1 cellular context compared by ENCODE assay signal in genomic region chr4:77881460-77882295, GRCh38.
TF ChIP-seq lines count a peak whose summit lies in the region.

No MANE protein-coding gene starts in this region.

TF ChIP-seq in HepG2, 621 proteins besides CTCF, POLR2A, EP300 and RAD21 (continued from another document and continues in another):
- TF ChIP-seq FOXP4 (CRISPR knock-in tag; IDR thresholded peaks at IDR 0.05), result peak; percentile 77
- no peak for TF ChIP-seq NR2F1 (CRISPR knock-in tag; IDR thresholded peaks at IDR 0.05)
- peak; percentile 81 for TF ChIP-seq SAP130 (CRISPR knock-in tag; IDR thresholded peaks at IDR 0.05; ENCODE audit: low read depth)
- TF ChIP-seq CEBPG (CRISPR knock-in tag; IDR thresholded peaks at IDR 0.05), result peak; percentile 68
- TF ChIP-seq SMAD9 (CRISPR knock-in tag; IDR thresholded peaks at IDR 0.05), result no peak
- TF ChIP-seq ZNF10 (CRISPR knock-in tag; IDR thresholded peaks at IDR 0.05; ENCODE audit: borderline replicate concordance, low read depth), result no peak
- no peak for TF ChIP-seq PHF5A (CRISPR knock-in tag; IDR thresholded peaks at IDR 0.05; ENCODE audit: low read depth, unreplicated experiment)
- peak; percentile 66; the same call in 1 of the 2 replicates for TF ChIP-seq JUN (CRISPR knock-in tag; IDR thresholded peaks at IDR 0.05)
- TF ChIP-seq CHD2 (IDR thresholded peaks at IDR 0.05; ENCODE audit: low read depth, low read length), result no peak
- peak; percentile 20; the same call in 1 of the 2 replicates for TF ChIP-seq CREM (IDR thresholded peaks at IDR 0.05)
- no peak for TF ChIP-seq CREM (CRISPR knock-in tag; IDR thresholded peaks at IDR 0.05)
- TF ChIP-seq ZNF670 (CRISPR knock-in tag; IDR thresholded peaks at IDR 0.05; ENCODE audit: borderline replicate concordance), result 0 out of 2 replicates have a peak, but pooled peaks have one; percentile 44
- peak; percentile 82 to 89 for TF ChIP-seq MAFK (conservative IDR thresholded peaks at IDR 0.05 in 1 of 2, IDR thresholded peaks at IDR 0.05 in 1 of 2; ENCODE audit: low read length in 2 of 2)
- TF ChIP-seq ATF2 (CRISPR knock-in tag; IDR thresholded peaks at IDR 0.05), result 0 out of 2 replicates have a peak, but pooled peaks have one; percentile 36
- TF ChIP-seq SOX5 (CRISPR knock-in tag; IDR thresholded peaks at IDR 0.05; ENCODE audit: borderline replicate concordance), result peak; percentile 38; the same call in 1 of the 2 replicates
- TF ChIP-seq FOSL2 (CRISPR knock-in tag; IDR thresholded peaks at IDR 0.05), result peak; percentile 93
- 0 out of 2 replicates have a peak, but pooled peaks have one; percentile 53 for TF ChIP-seq ZFAT (CRISPR knock-in tag; conservative IDR thresholded peaks at IDR 0.05)
- TF ChIP-seq, protein P1, sequence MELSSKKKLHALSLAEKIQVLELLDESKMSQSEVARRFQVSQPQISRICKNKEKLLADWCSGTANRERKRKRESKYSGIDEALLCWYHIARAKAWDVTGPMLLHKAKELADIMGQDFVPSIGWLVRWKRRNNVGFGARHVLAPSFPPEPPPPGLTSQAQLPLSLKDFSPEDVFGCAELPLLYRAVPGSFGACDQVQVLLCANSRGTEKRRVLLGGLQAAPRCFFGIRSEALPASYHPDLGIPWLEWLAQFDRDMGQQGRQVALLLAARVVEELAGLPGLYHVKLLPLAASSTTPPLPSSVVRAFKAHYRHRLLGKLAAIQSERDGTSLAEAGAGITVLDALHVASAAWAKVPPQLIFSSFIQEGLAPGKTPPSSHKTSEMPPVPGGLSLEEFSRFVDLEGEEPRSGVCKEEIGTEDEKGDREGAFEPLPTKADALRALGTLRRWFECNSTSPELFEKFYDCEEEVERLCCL (CRISPR knock-in tag; IDR thresholded peaks at IDR 0.05; ENCODE audit: borderline replicate concordance), result no peak
- TF ChIP-seq MED1 (CRISPR knock-in tag; IDR thresholded peaks at IDR 0.05), result 0 out of 2 replicates have a peak, but pooled peaks have one; percentile 20
- no peak for TF ChIP-seq NFKBIZ (CRISPR knock-in tag; IDR thresholded peaks at IDR 0.05)
- no peak for TF ChIP-seq HOXA7 (CRISPR knock-in tag; IDR thresholded peaks at IDR 0.05)
- no peak for TF ChIP-seq ZNF383 (CRISPR knock-in tag; IDR thresholded peaks at IDR 0.05; ENCODE audit: borderline replicate concordance)
- peak; percentile 59; the same call in 1 of the 2 replicates for TF ChIP-seq JUNB (CRISPR knock-in tag; IDR thresholded peaks at IDR 0.05; ENCODE audit: borderline replicate concordance)
- TF ChIP-seq RARA (CRISPR knock-in tag; IDR thresholded peaks at IDR 0.05), result peak; percentile 28; the same call in 1 of the 2 replicates
- peak; percentile 45; the same call in 1 of the 2 replicates for TF ChIP-seq HDAC2 (CRISPR knock-in tag; IDR thresholded peaks at IDR 0.05)
- 0 out of 2 replicates have a peak, but pooled peaks have one; percentile 78 for TF ChIP-seq ZNF644 (CRISPR knock-in tag; IDR thresholded peaks at IDR 0.05; ENCODE audit: low read depth)
- peak; percentile 57; the same call in 1 of the 2 replicates for TF ChIP-seq FOXA1 (IDR thresholded peaks at IDR 0.05)
- TF ChIP-seq FOXA1 (CRISPR knock-in tag; IDR thresholded peaks at IDR 0.05), result peak; percentile 96
- TF ChIP-seq PLSCR1 (CRISPR knock-in tag; IDR thresholded peaks at IDR 0.05; ENCODE audit: borderline replicate concordance), result no peak
- TF ChIP-seq HOMEZ (CRISPR knock-in tag; IDR thresholded peaks at IDR 0.05; ENCODE audit: low read depth), result peak; percentile 75; the same call in 1 of the 2 replicates
- TF ChIP-seq SALL1 (CRISPR knock-in tag; IDR thresholded peaks at IDR 0.05), result peak; percentile 30; the same call in 1 of the 2 replicates
- TF ChIP-seq ZNF772 (CRISPR knock-in tag; IDR thresholded peaks at IDR 0.05), result no peak
- TF ChIP-seq ZSCAN12 (CRISPR knock-in tag; IDR thresholded peaks at IDR 0.05), result no peak
- TF ChIP-seq ZNF547 (CRISPR knock-in tag; IDR thresholded peaks at IDR 0.05), result no peak
- TF ChIP-seq MIXL1 (CRISPR knock-in tag; IDR thresholded peaks at IDR 0.05), result 0 out of 2 replicates have a peak, but pooled peaks have one; percentile 20
- TF ChIP-seq MIER3 (CRISPR knock-in tag; IDR thresholded peaks at IDR 0.05; ENCODE audit: borderline replicate concordance), result peak; percentile 41; the same call in 1 of the 2 replicates
- TF ChIP-seq, protein P2, sequence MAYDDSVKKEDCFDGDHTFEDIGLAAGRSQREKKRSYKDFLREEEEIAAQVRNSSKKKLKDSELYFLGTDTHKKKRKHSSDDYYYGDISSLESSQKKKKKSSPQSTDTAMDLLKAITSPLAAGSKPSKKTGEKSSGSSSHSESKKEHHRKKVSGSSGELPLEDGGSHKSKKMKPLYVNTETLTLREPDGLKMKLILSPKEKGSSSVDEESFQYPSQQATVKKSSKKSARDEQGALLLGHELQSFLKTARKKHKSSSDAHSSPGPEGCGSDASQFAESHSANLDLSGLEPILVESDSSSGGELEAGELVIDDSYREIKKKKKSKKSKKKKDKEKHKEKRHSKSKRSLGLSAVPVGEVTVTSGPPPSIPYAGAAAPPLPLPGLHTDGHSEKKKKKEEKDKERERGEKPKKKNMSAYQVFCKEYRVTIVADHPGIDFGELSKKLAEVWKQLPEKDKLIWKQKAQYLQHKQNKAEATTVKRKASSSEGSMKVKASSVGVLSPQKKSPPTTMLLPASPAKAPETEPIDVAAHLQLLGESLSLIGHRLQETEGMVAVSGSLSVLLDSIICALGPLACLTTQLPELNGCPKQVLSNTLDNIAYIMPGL (CRISPR knock-in tag; IDR thresholded peaks at IDR 0.05; ENCODE audit: borderline replicate concordance in 1 of 2, low read depth in 1 of 2), result no peak
- TF ChIP-seq ELF3 (CRISPR knock-in tag; IDR thresholded peaks at IDR 0.05), result peak; percentile 62; the same call in 1 of the 2 replicates
- no peak for TF ChIP-seq ZKSCAN5 (CRISPR knock-in tag; IDR thresholded peaks at IDR 0.05)
- peak; percentile 72; the same call in 1 of the 2 replicates for TF ChIP-seq ZBTB20 (CRISPR knock-in tag; IDR thresholded peaks at IDR 0.05; ENCODE audit: borderline replicate concordance, low read depth)
- TF ChIP-seq THAP11 (CRISPR knock-in tag; IDR thresholded peaks at IDR 0.05), result peak; percentile 49
- TF ChIP-seq GATAD2A (CRISPR knock-in tag; IDR thresholded peaks at IDR 0.05), result peak; percentile 85
- TF ChIP-seq ZNF713 (CRISPR knock-in tag; IDR thresholded peaks at IDR 0.05), result no peak
- peak; percentile 27; the same call in 1 of the 2 replicates for TF ChIP-seq CEBPB (IDR thresholded peaks at IDR 0.05; ENCODE audit: borderline replicate concordance, low read depth, low read length)
- TF ChIP-seq RBAK (CRISPR knock-in tag; IDR thresholded peaks at IDR 0.05), result no peak
- 0 out of 2 replicates have a peak, but pooled peaks have one; percentile 18 for TF ChIP-seq ZNF878 (CRISPR knock-in tag; IDR thresholded peaks at IDR 0.05)
- TF ChIP-seq FOXO1 (CRISPR knock-in tag; IDR thresholded peaks at IDR 0.05), result peak; percentile 67; the same call in 1 of the 2 replicates
- 0 out of 2 replicates have a peak, but pooled peaks have one; percentile 30 for TF ChIP-seq CCDC6 (CRISPR knock-in tag; IDR thresholded peaks at IDR 0.05)
- TF ChIP-seq TBL1XR1 (IDR thresholded peaks at IDR 0.05; ENCODE audit: borderline replicate concordance, low read length, partially characterized antibody), result no peak
- TF ChIP-seq ERF (CRISPR knock-in tag; IDR thresholded peaks at IDR 0.05), result peak; percentile 59
- no peak for TF ChIP-seq LCORL (IDR thresholded peaks at IDR 0.05)
- 0 out of 2 replicates have a peak, but pooled peaks have one; percentile 42 for TF ChIP-seq LCORL (CRISPR knock-in tag; IDR thresholded peaks at IDR 0.05)
- no peak for TF ChIP-seq PRMT3 (CRISPR knock-in tag; IDR thresholded peaks at IDR 0.05; ENCODE audit: borderline replicate concordance, low read depth)
- peak; percentile 70; the same call in 1 of the 2 replicates for TF ChIP-seq ZNF292 (CRISPR knock-in tag; IDR thresholded peaks at IDR 0.05; ENCODE audit: borderline replicate concordance, low read depth)
- TF ChIP-seq SOX13 (IDR thresholded peaks at IDR 0.05), result no peak
- TF ChIP-seq SOX13 (CRISPR knock-in tag; conservative IDR thresholded peaks at IDR 0.05 in 1 of 2, IDR thresholded peaks at IDR 0.05 in 1 of 2), result peak in 1 of 2 experiments; percentile 31; a peak in 1 of 4 replicates
